ENCODE assay signal across 17 cellular contexts in genomic region chrX:47514553-47515235, GRCh38. TPM values are rescaled to one million over a fixed set of nuclear protein-coding genes. Genes with fewer than 3 reads are reported as not detected.
DNase-seq lines count a peak whose midpoint lies in the region; ATAC-seq and TF ChIP-seq lines count a peak whose summit lies in the region.
"Had no signal": no experiment of that assay in that cellular context is flagged by ENCODE, and none has a peak within 500 bp of the region (broad histone marks: within the 10 kb centered on the region; RNA-seq: fewer than 3 reads in every experiment).

No MANE protein-coding gene starts in this region.

- no peak overlapping the region for H3K4me3 ChIP-seq in GM23248
- no peak overlapping the region for H3K4me3 ChIP-seq in skeletal muscle satellite cell (ENCODE audit: low read length)

- in situ Hi-C loops in GM23248 (cut with MboI), result no loop called here

- H3K9me3 Mint-ChIP-seq in WTC11, result no peaks in the 10 kb centered on the region
- peaks cover 3% of the 10 kb centered on the region for H3K9me3 Mint-ChIP-seq in glutamatergic neuron (ENCODE audit: unreplicated experiment)

- H3K4me2 ChIP-seq in GM23248 (ENCODE audit: unreplicated experiment) (no peak overlapping the region), skeletal muscle satellite cell (ENCODE audit: low read length) (no peak overlapping the region)

- ATAC-seq in WTC11, result no peak
- ATAC-seq: Right ventricle myocardium inferior had no signal

- peak overlapping the region; percentile 50; the same call in 1 of the 2 replicates for H3K9ac ChIP-seq in GM23248
- peak overlapping the region; percentile 34 for H3K9ac ChIP-seq in skeletal muscle satellite cell (ENCODE audit: low read depth, low read length)
- H3K9ac ChIP-seq: KMS-11 had no signal

- 15 to 23% methylated on average over 6 of the region's 6 CpGs for WGBS in GM23248 (ENCODE audit: low coverage in 1 of 2, low lambda C conversion rate in 2 of 2, missing lambda C conversion rate in 2 of 2), 2 experiments

- no peaks in the 10 kb centered on the region for H3K27me3 Mint-ChIP-seq in WTC11 (ENCODE audit: low read depth)
- H3K27me3 Mint-ChIP-seq in glutamatergic neuron (ENCODE audit: unreplicated experiment), result no peaks in the 10 kb centered on the region

- H3K27ac ChIP-seq in GM23248, result peak overlapping the region; percentile 85
- H3K27ac ChIP-seq: KMS-11, neutrophil had no signal

- H3K4me1 Mint-ChIP-seq in WTC11 (peaks cover 13% of the 10 kb centered on the region), glutamatergic neuron (ENCODE audit: low read depth, unreplicated experiment) (peaks cover 1% of the 10 kb centered on the region)

- H3K27me3 ChIP-seq in GM23248 (replicated peaks; ENCODE audit: insufficient read depth) (no peaks in the 10 kb centered on the region), skeletal muscle satellite cell (ENCODE audit: control insufficient read depth, insufficient read depth, low read length) (no peaks in the 10 kb centered on the region)

- peaks cover 29% of the 10 kb centered on the region for H3K4me1 ChIP-seq in GM23248 (ENCODE audit: insufficient read depth)
- H3K4me1 ChIP-seq in skeletal muscle satellite cell (ENCODE audit: control insufficient read depth, insufficient read depth, low read length), result peaks cover 27% of the 10 kb centered on the region

- H3K4me3 Mint-ChIP-seq in WTC11 (peak overlapping the region; percentile 86), glutamatergic neuron (ENCODE audit: unreplicated experiment) (peak overlapping the region; percentile 18)

- H3K36me3 Mint-ChIP-seq in WTC11 (no peaks in the 10 kb centered on the region), glutamatergic neuron (ENCODE audit: unreplicated experiment) (no peaks in the 10 kb centered on the region)

- no peak for TF ChIP-seq CTCF in WTC11 (IDR thresholded peaks at IDR 0.05)
- TF ChIP-seq CTCF in glutamatergic neuron (IDR thresholded peaks at IDR 0.05; ENCODE audit: partially characterized antibody, unreplicated experiment), result no peak

- no peaks in the 10 kb centered on the region for H3K79me2 ChIP-seq in GM23248 (ENCODE audit: insufficient read depth)

- no peaks in the 10 kb centered on the region for H3K36me3 ChIP-seq in GM23248 (ENCODE audit: low read depth)
- no peaks in the 10 kb centered on the region for H3K36me3 ChIP-seq in skeletal muscle satellite cell (ENCODE audit: insufficient read depth, low read length)
- H3K36me3 ChIP-seq: neutrophil had no signal

- peak; percentile 75 for DNase-seq in GM23248
- no peak for DNase-seq in WTC11 (ENCODE audit: low spot score)
- DNase-seq in glutamatergic neuron, result no peak
- no peak for DNase-seq in DMS 273 (lab: John Stamatoyannopoulos, UW; ENCODE audit: unreplicated experiment)
- DNase-seq in NCI-H1930 (lab: John Stamatoyannopoulos, UW), result no peak
- DNase-seq in SIG-M5 (lab: John Stamatoyannopoulos, UW), result no peak
- DNase-seq: activated CD8-positive, alpha-beta memory T cell treated with anti-CD3 and anti-CD28 coated beads for 24 hours; activated naive CD4-positive, alpha-beta T cell treated with Interleukin-2 at 50 U/mL for 16 hours; Calu3; dermis blood vessel endothelial cell; NCI-H1694; NCI-H69; stimulated activated CD4-positive, alpha-beta T cell treated with anti-CD3 and anti-CD28 coated beads, Interleukin-12 subunit alpha, Interleukin-12 subunit beta, amount 100 ng/mL, for 4 hours had no signal

- peaks cover 11% of the 10 kb centered on the region; the same call in 1 of the 2 replicates for H3F3A ChIP-seq in GM23248 (ENCODE audit: insufficient read depth)

- no peaks in the 10 kb centered on the region for H4K20me1 ChIP-seq in GM23248 (ENCODE audit: insufficient read depth)

- POLR2A ChIA-PET in WTC11 (lab: Charles Lee), result no interaction called here

- H3K9me3 ChIP-seq in GM23248 (ENCODE audit: low read depth) (no peaks in the 10 kb centered on the region), skeletal muscle satellite cell (replicated peaks; ENCODE audit: low read length) (no peaks in the 10 kb centered on the region)
- H3K9me3 ChIP-seq: neutrophil had no signal

- no peak overlapping the region for H2AFZ ChIP-seq in GM23248

- H3K27ac Mint-ChIP-seq in WTC11, result no peak overlapping the region
- no peak overlapping the region for H3K27ac Mint-ChIP-seq in glutamatergic neuron (ENCODE audit: unreplicated experiment)

- CTCF ChIA-PET in WTC11 (lab: Charles Lee), result interaction anchor here (0.6 to 1.2 kb wide), 3 partner anchors 9 to 18 kb away, joined by 3 to 9 read pairs (median 4); no protein-coding TSS in a partner anchor

- H3K9me2 ChIP-seq in GM23248 (ENCODE audit: insufficient read depth), result no peaks in the 10 kb centered on the region

TF ChIP-seq in WTC11, 78 proteins besides CTCF, POLR2A, EP300 and RAD21 (continues in another document):
- TF ChIP-seq EMX1 (CRISPR knock-in tag; IDR thresholded peaks at IDR 0.05) (no peak), E2F1 (CRISPR knock-in tag; IDR thresholded peaks at IDR 0.05) (no peak), FOXK1 (CRISPR knock-in tag; IDR thresholded peaks at IDR 0.05) (no peak), ZNF416 (CRISPR knock-in tag; IDR thresholded peaks at IDR 0.05) (no peak), RORB (CRISPR knock-in tag; IDR thresholded peaks at IDR 0.05) (no peak), ELF4 (CRISPR knock-in tag; IDR thresholded peaks at IDR 0.05; ENCODE audit: low read depth) (no peak), E2F5 (CRISPR knock-in tag; IDR thresholded peaks at IDR 0.05) (no peak)
- TF ChIP-seq, protein P1, sequence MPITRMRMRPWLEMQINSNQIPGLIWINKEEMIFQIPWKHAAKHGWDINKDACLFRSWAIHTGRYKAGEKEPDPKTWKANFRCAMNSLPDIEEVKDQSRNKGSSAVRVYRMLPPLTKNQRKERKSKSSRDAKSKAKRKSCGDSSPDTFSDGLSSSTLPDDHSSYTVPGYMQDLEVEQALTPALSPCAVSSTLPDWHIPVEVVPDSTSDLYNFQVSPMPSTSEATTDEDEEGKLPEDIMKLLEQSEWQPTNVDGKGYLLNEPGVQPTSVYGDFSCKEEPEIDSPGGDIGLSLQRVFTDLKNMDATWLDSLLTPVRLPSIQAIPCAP (CRISPR knock-in tag; IDR thresholded peaks at IDR 0.05), result no peak
- TF ChIP-seq, protein P2, sequence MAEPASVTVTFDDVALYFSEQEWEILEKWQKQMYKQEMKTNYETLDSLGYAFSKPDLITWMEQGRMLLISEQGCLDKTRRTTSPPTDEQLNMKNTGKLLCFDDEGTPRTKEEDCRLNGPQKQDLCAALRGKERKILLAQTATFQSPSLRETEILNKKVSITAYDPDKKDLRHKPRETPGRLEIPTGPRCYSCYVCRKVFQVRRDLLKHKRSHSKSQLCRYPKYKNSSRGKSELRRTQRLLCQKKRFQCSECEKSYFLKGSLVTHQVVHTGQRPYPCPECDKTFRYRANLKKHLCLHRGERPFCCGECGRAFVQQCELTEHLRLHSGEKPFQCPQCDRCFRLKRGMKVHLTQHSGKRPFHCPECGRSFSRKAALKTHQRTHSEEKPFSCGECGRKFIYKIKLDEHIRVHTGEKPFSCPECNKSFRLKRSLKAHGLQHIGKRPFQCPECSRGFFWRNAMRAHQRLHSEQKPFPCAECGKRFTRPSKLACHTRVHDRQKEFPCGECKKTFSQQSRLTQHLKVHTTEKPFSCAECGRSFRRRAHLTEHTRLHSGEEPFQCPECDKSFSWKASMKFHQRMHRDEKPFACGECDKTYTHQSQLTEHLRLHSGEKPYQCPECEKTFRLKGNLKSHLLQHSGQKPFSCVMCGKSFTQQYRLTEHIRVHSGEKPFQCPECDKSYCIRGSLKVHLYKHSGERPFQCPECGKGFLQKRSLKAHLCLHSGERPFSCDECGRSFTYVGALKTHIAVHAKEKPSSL (CRISPR knock-in tag; conservative IDR thresholded peaks at IDR 0.05), result no peak
- TF ChIP-seq, protein P3, sequence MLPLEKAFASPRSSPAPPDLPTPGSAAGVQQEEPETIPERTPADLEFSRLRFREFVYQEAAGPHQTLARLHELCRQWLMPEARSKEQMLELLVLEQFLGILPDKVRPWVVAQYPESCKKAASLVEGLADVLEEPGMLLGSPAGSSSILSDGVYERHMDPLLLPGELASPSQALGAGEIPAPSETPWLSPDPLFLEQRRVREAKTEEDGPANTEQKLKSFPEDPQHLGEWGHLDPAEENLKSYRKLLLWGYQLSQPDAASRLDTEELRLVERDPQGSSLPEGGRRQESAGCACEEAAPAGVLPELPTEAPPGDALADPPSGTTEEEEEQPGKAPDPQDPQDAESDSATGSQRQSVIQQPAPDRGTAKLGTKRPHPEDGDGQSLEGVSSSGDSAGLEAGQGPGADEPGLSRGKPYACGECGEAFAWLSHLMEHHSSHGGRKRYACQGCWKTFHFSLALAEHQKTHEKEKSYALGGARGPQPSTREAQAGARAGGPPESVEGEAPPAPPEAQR (CRISPR knock-in tag; IDR thresholded peaks at IDR 0.05), result no peak

RNA-seq across cellular contexts. Expression of gene ZNF41, which starts 31.7 kb away (rescaled TPM):
- total RNA-seq in GM23248 (2014; rRNA removed; shearing (Covaris generic)), result 7.1 and 8.5 TPM in 2 replicates
- 6.1 and 6.3 TPM in 2 replicates for polyA plus RNA-seq in GM23248 (2016; fragmentation: Nextera tagmentation; extraction: Ambion mirVana)
- total RNA-seq in WTC11 (2021) (4.9 to 6.7 TPM (median 6.6 TPM) in 3 replicates), glutamatergic neuron (ENCODE audit: unreplicated experiment) (7.6 TPM)
- total RNA-seq in skeletal muscle satellite cell (2012; rRNA removed), result 3.8 and 6.1 TPM in 2 replicates

RNA-seq across cellular contexts. Expression of gene ARAF, which starts 46.3 kb away (rescaled TPM):
- total RNA-seq in GM23248 (2014; rRNA removed; shearing (Covaris generic)), result 21.4 and 32.0 TPM in 2 replicates
- 74.8 and 78.0 TPM in 2 replicates for polyA plus RNA-seq in GM23248 (2016; fragmentation: Nextera tagmentation; extraction: Ambion mirVana)
- total RNA-seq in WTC11 (2021), result 52.5 to 55.8 TPM (median 55.1 TPM) in 3 replicates
- 25.5 TPM for total RNA-seq in glutamatergic neuron (ENCODE audit: unreplicated experiment)
- 10.6 and 19.9 TPM in 2 replicates for total RNA-seq in skeletal muscle satellite cell (2012; rRNA removed)
